Comparison of ENCODE assay signal across 15 cellular contexts in genomic region chr10:72075184-72076115, GRCh38. TPM values are rescaled to one million over a fixed set of nuclear protein-coding genes. Genes with fewer than 3 reads are reported as not detected.
A peak's percentile ranks its signal among the peaks of the same experiment; 100 is the strongest.
DNase-seq lines count a peak whose midpoint lies in the region; ATAC-seq and TF ChIP-seq lines count a peak whose summit lies in the region.
"Had no signal": no experiment of that assay in that cellular context is flagged by ENCODE, and none has a peak within 500 bp of the region (broad histone marks: within the 10 kb centered on the region; RNA-seq: fewer than 3 reads in every experiment).

No MANE protein-coding gene starts in this region.

- DNase-seq in activated T-cell treated with anti-CD3 and anti-CD28 coated beads, Interleukin-2, amount 50 U/mL, for 4 hours, result peak; percentile 40
- DNase-seq in activated T-cell treated with anti-CD3 and anti-CD28 coated beads for 4 hours (no peak), posterior vena cava (ENCODE audit: low spot score) (peak; percentile 62), gastrocnemius medialis (no peak), sciatic nerve (ENCODE audit: low spot score) (no peak)
- DNase-seq: foreskin fibroblast, NCI-H2029, nucleus accumbens, Right ventricle myocardium superior had no signal

- H3K27me3 ChIP-seq in OCI-LY3 (ENCODE audit: low read depth, low read length) (no peaks in the 10 kb centered on the region), gastrocnemius medialis (no peaks in the 10 kb centered on the region)
- H3K27me3 ChIP-seq: tibial nerve had no signal

- no peaks in the 10 kb centered on the region for H3K9me3 Mint-ChIP-seq in activated T-cell treated with anti-CD3 and anti-CD28 coated beads, Interleukin-2, amount 50 U/mL, for 4 hours

- peaks cover 66% of the 10 kb centered on the region for H3K4me1 Mint-ChIP-seq in activated T-cell treated with anti-CD3 and anti-CD28 coated beads, Interleukin-2, amount 50 U/mL, for 4 hours (ENCODE audit: low read depth)

- H3K27ac ChIP-seq in OCI-LY3 (ENCODE audit: low read length) (no peak overlapping the region), angular gyrus (ENCODE audit: low read depth, low read length) (peak overlapping the region; percentile 43), gastrocnemius medialis (no peak overlapping the region)
- H3K27ac ChIP-seq: HL-60, tibial nerve had no signal

- H3K4me3 ChIP-seq in OCI-LY3 (ENCODE audit: low read length), result no peak overlapping the region
- H3K4me3 ChIP-seq in gastrocnemius medialis, result no peak overlapping the region
- H3K4me3 ChIP-seq: lung, tibial nerve had no signal

- H3K36me3 Mint-ChIP-seq in activated T-cell treated with anti-CD3 and anti-CD28 coated beads, Interleukin-2, amount 50 U/mL, for 4 hours (ENCODE audit: insufficient read depth), result peaks cover 16% of the 10 kb centered on the region

- H3K27me3 Mint-ChIP-seq in activated T-cell treated with anti-CD3 and anti-CD28 coated beads, Interleukin-2, amount 50 U/mL, for 4 hours (ENCODE audit: low read depth), result no peaks in the 10 kb centered on the region

- no peak overlapping the region for H3K9ac ChIP-seq in OCI-LY3 (ENCODE audit: low read length)

- in situ Hi-C loops in gastrocnemius medialis (cut with MboI; ENCODE audit: low sequenced_read_pairs in 4 of 4), result no loop called here

- H4K20me1 ChIP-seq in OCI-LY3 (ENCODE audit: insufficient read depth, low read length), result no peaks in the 10 kb centered on the region

- H3K9me3 ChIP-seq in OCI-LY3 (ENCODE audit: insufficient read depth, low read length), result no peaks in the 10 kb centered on the region
- no peaks in the 10 kb centered on the region for H3K9me3 ChIP-seq in gastrocnemius medialis

- intact Hi-C loops in posterior vena cava (cut with DNase I) (no loop called here), gastrocnemius medialis (cut with DNase I; ENCODE audit: low total_unique reads) (no loop called here), sciatic nerve (cut with DNase I) (no loop called here)

- 0 out of 2 replicates have a peak overlapping the region, but pooled peaks have one; percentile 15 for H3K4me2 ChIP-seq in OCI-LY3 (ENCODE audit: low read length)

- peaks cover 18% of the 10 kb centered on the region for H3K4me1 ChIP-seq in OCI-LY3 (ENCODE audit: low read length)
- H3K4me1 ChIP-seq in gastrocnemius medialis, result no peaks in the 10 kb centered on the region
- H3K4me1 ChIP-seq: tibial nerve had no signal

- H3K36me3 ChIP-seq in OCI-LY3 (replicated peaks; ENCODE audit: low read depth, low read length), result no peaks in the 10 kb centered on the region
- no peaks in the 10 kb centered on the region for H3K36me3 ChIP-seq in gastrocnemius medialis

- no peak overlapping the region for H2AFZ ChIP-seq in OCI-LY3 (ENCODE audit: low read depth, low read length)

- TF ChIP-seq POLR2A in gastrocnemius medialis (IDR thresholded peaks at IDR 0.05), result no peak

- no peaks in the 10 kb centered on the region for H3K79me2 ChIP-seq in OCI-LY3 (ENCODE audit: low read length)

- peak overlapping the region; percentile 19 for H3K4me3 Mint-ChIP-seq in activated T-cell treated with anti-CD3 and anti-CD28 coated beads, Interleukin-2, amount 50 U/mL, for 4 hours

- peak; percentile 28 to 51 for ATAC-seq in activated T-cell treated with anti-CD3 and anti-CD28 coated beads, Interleukin-2, amount 50 U/mL, for 4 hours
- ATAC-seq in gastrocnemius medialis (no peak), sciatic nerve (no peak), HG02763 (IDR thresholded peaks at IDR 0.05; ENCODE audit: unreplicated experiment) (no peak)

- TF ChIP-seq CTCF in OCI-LY3 (IDR thresholded peaks at IDR 0.05; ENCODE audit: low read depth, low read length), result no peak
- TF ChIP-seq CTCF in gastrocnemius medialis (IDR thresholded peaks at IDR 0.05 in 4 of 5, conservative IDR thresholded peaks at IDR 0.05 in 1 of 5), result no peak

RNA-seq across cellular contexts. Expression of gene SPOCK2, which starts 12.9 kb away (rescaled TPM):
- total RNA-seq in activated T-cell treated with anti-CD3 and anti-CD28 coated beads, Interleukin-2, amount 50 U/mL, for 4 hours, result 10 to 100 TPM; 74.7 to 85.7 (median 83.2) TPM
- 1 to 10 TPM; 2.4 to 4.5 TPM for total RNA-seq in posterior vena cava
- total RNA-seq in gastrocnemius medialis, result 1 to 10 TPM; 3.4 to 6.7 (median 5.3) TPM
- total RNA-seq in sciatic nerve, result 5.3 TPM

Comparison
In these comparisons a context has a peak if more than half of its experiments do, and no peak if none do; other contexts are left out.
1. DNase-seq: peak in activated T-cell treated with anti-CD3 and anti-CD28 coated beads, Interleukin-2, amount 50 U/mL, for 4 hours (single experiment) and posterior vena cava (single experiment); none in activated T-cell treated with anti-CD3 and anti-CD28 coated beads for 4 hours (single experiment), gastrocnemius medialis (0 of 2) and sciatic nerve (single experiment).
2. ATAC-seq: peak in activated T-cell treated with anti-CD3 and anti-CD28 coated beads, Interleukin-2, amount 50 U/mL, for 4 hours (2 of 2); none in gastrocnemius medialis (0 of 2), sciatic nerve (single experiment) and HG02763 (single experiment).
3. RNA of gene SPOCK2, which starts 12.9 kb away (total RNA-seq): 74.7 to 85.7 TPM in activated T-cell treated with anti-CD3 and anti-CD28 coated beads, Interleukin-2, amount 50 U/mL, for 4 hours; 5.3 TPM in sciatic nerve (single experiment), 3.4 to 6.7 TPM in gastrocnemius medialis and 2.4 to 4.5 TPM in posterior vena cava; every median in the first group is over 4 times any median in the second.